8 cellular contexts compared by ENCODE assay signal in the genomic region with DNA sequence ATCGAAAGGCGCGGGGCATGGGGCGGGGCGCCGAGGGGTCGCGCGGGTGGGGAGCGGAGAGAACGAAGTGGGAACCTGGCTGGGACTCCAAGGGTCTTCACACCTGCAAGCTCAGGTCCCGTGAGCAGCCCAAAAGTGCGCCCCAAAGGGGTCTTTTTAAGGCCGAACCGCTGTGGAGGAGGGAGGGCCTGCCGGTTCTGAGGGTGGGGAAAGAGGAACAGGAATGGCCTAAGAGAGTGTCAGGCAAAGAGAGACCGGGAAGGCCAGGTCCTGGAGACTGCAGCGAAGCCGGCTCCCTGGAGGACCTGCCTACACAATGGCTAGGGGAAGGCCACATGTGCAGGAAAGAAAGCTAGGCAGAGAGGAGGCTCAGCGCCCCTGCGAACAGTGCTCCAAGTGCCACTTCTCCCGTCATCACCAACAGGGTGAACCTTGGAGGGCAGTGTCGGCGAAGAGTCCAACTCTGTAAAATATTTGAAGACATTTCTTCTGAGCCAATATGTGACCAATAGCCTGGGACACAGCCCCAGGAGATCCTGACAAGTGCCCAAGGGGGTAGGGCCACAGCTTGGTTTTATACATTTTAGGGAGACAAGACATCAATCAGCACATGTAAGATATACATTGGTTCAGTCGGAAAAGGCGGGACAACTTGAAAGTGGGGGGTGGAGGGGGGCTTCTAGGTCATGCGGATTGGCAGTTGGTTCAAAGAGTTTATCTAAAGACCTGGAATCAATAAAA. TPM values are rescaled to one million over a fixed set of nuclear protein-coding genes. Genes with fewer than 3 reads are reported as not detected.
A peak's percentile ranks its signal among the peaks of the same experiment; 100 is the strongest.
DNase-seq lines count a peak whose midpoint lies in the region; ATAC-seq and TF ChIP-seq lines count a peak whose summit lies in the region.

No MANE protein-coding gene starts in this region.

- peak overlapping the region; percentile 66 to 91 (median 85) for H3K27ac Mint-ChIP-seq in CD4-positive, CD25-positive, alpha-beta regulatory T cell

- peaks cover 8% of the 10 kb centered on the region for H3K27me3 Mint-ChIP-seq in CD4-positive, CD25-positive, alpha-beta regulatory T cell

- DNase-seq in CD4-positive, CD25-positive, alpha-beta regulatory T cell: no peak
- DNase-seq in HT-29 (ENCODE audit: low spot score): peak; percentile 49
- DNase-seq in iPS-NIHi7 (ENCODE audit: extremely low spot score): peak; percentile 69
- no peak for DNase-seq in spleen
- no peak for DNase-seq in OCI-M2 (lab: John Stamatoyannopoulos, UW; ENCODE audit: unreplicated experiment)

- H3K36me3 ChIP-seq in CD4-positive, CD25-positive, alpha-beta regulatory T cell (ENCODE audit: control insufficient read depth, insufficient read depth, low read length): peaks cover 3% of the 10 kb centered on the region
- peaks cover 0 to 10% (median 0%) of the 10 kb centered on the region in 6 donors for H3K36me3 ChIP-seq in spleen

- TF ChIP-seq POLR2A in spleen (IDR thresholded peaks at IDR 0.05): no peak

- H3K4me1 ChIP-seq in CD4-positive, CD25-positive, alpha-beta regulatory T cell (ENCODE audit: control insufficient read depth, insufficient read depth, low read length, poor library complexity, severe bottlenecking): peaks cover 45% of the 10 kb centered on the region
- H3K4me1 ChIP-seq in spleen: peaks cover 29 to 49% (median 45%) of the 10 kb centered on the region in 6 donors

- intact Hi-C loops in spleen (cut with DNase I; ENCODE audit: low total_unique reads): no loop called here

- H3K4me1 Mint-ChIP-seq in CD4-positive, CD25-positive, alpha-beta regulatory T cell: peaks cover 4 to 48% (median 32%) of the 10 kb centered on the region in 4 donors

- peaks cover 6% of the 10 kb centered on the region for H3K36me3 Mint-ChIP-seq in CD4-positive, CD25-positive, alpha-beta regulatory T cell

- no peaks in the 10 kb centered on the region for H3K9me3 Mint-ChIP-seq in CD4-positive, CD25-positive, alpha-beta regulatory T cell

- peak overlapping the region; percentile 43 for H3K4me3 ChIP-seq in CD4-positive, CD25-positive, alpha-beta regulatory T cell (ENCODE audit: low read depth, low read length)
- peak overlapping the region; percentile 31 to 99 (median 97) for H3K4me3 ChIP-seq in spleen

- peak overlapping the region; percentile 86 to 97 (median 92) for H3K4me3 Mint-ChIP-seq in CD4-positive, CD25-positive, alpha-beta regulatory T cell

- TF ChIP-seq CTCF in spleen (IDR thresholded peaks at IDR 0.05 in 8 of 11, conservative IDR thresholded peaks at IDR 0.05 in 3 of 11): no peak

- no peak for ATAC-seq in CD4-positive, CD25-positive, alpha-beta regulatory T cell (ENCODE audit: low read depth in 2 of 2)
- no peak for ATAC-seq in GM19395 (IDR thresholded peaks at IDR 0.05; ENCODE audit: unreplicated experiment)
- ATAC-seq in HG02938 (IDR thresholded peaks at IDR 0.05; ENCODE audit: unreplicated experiment): no peak

- H3K27me3 ChIP-seq in CD4-positive, CD25-positive, alpha-beta regulatory T cell (ENCODE audit: control insufficient read depth, insufficient read depth, low read length): no peaks in the 10 kb centered on the region
- H3K27me3 ChIP-seq in spleen (replicated peaks in 1 of 7): no peaks in the 10 kb centered on the region

- WGBS in spleen, 5 donors: 21 to 25% (median 23%) methylated on average over 27 of the region's 27 CpGs

- H3K27ac ChIP-seq in CD4-positive, CD25-positive, alpha-beta regulatory T cell (ENCODE audit: insufficient read depth, low read length, poor library complexity, severe bottlenecking): peak overlapping the region; percentile 47
- peak overlapping the region; percentile 69 for H3K27ac ChIP-seq in angular gyrus (ENCODE audit: low read depth, low read length)
- peak overlapping the region in 6 of 8 donors; percentile 47 to 96 (median 95) for H3K27ac ChIP-seq in spleen

- H3K9me3 ChIP-seq in CD4-positive, CD25-positive, alpha-beta regulatory T cell (ENCODE audit: control insufficient read depth in 2 of 2, low read length in 2 of 2): no peaks in the 10 kb centered on the region
- H3K9me3 ChIP-seq in spleen: no peaks in the 10 kb centered on the region

RNA-seq across cellular contexts. Expression of a gene that starts 0.7 kb away (rescaled TPM):
- total RNA-seq in CD4-positive, CD25-positive, alpha-beta regulatory T cell: 58.4 TPM
- polyA plus RNA-seq in CD4-positive, CD25-positive, alpha-beta regulatory T cell: 10 to 100 TPM; 51.8 to 75.2 (median 57.2) TPM
- total RNA-seq in HT-29 (2014; rRNA removed; shearing (Covaris generic)): 105 and 114 TPM in 2 replicates
- 10 to 100 TPM; 40.4 to 60.7 (median 51.3) TPM for total RNA-seq in spleen
- 10 to 100 TPM in 2 of 3 donors, 1 to 10 TPM in 1; 9.5 to 26.0 (median 11.8) TPM for polyA plus RNA-seq in spleen

RNA-seq across cellular contexts. Expression of a gene that starts 8.2 kb away (rescaled TPM):
- total RNA-seq in CD4-positive, CD25-positive, alpha-beta regulatory T cell: not detected
- not detected for polyA plus RNA-seq in CD4-positive, CD25-positive, alpha-beta regulatory T cell
- total RNA-seq in HT-29 (2014; rRNA removed; shearing (Covaris generic)): not detected in 2 replicates
- not detected for total RNA-seq in spleen
- under 1 TPM in 2 of 3 donors, not detected in 1; 0.03 to 0.06 TPM for polyA plus RNA-seq in spleen

RNA-seq across cellular contexts. Expression of a gene that starts 21.5 kb away (rescaled TPM):
- 47.3 TPM for total RNA-seq in CD4-positive, CD25-positive, alpha-beta regulatory T cell
- polyA plus RNA-seq in CD4-positive, CD25-positive, alpha-beta regulatory T cell: 10 to 100 TPM in 3 of 4 donors, 1 to 10 TPM in 1; 10.0 to 12.5 (median 11.2) TPM
- 18.1 and 23.4 TPM in 2 replicates for total RNA-seq in HT-29 (2014; rRNA removed; shearing (Covaris generic))
- total RNA-seq in spleen: 10 to 100 TPM; 13.4 to 21.3 (median 16.4) TPM
- 10 to 100 TPM; 13.2 to 17.3 (median 16.9) TPM for polyA plus RNA-seq in spleen

RNA-seq across cellular contexts. Expression of a gene that starts 27.2 kb away (rescaled TPM):
- not detected for total RNA-seq in CD4-positive, CD25-positive, alpha-beta regulatory T cell
- not detected for polyA plus RNA-seq in CD4-positive, CD25-positive, alpha-beta regulatory T cell
- not detected in 2 replicates for total RNA-seq in HT-29 (2014; rRNA removed; shearing (Covaris generic))
- not detected for total RNA-seq in spleen
- polyA plus RNA-seq in spleen: not detected

RNA-seq across cellular contexts. Expression of a gene that starts 55.6 kb away (rescaled TPM):
- 27.6 TPM for total RNA-seq in CD4-positive, CD25-positive, alpha-beta regulatory T cell
- polyA plus RNA-seq in CD4-positive, CD25-positive, alpha-beta regulatory T cell: 10 to 100 TPM; 38.9 to 62.9 (median 52.6) TPM
- total RNA-seq in HT-29 (2014; rRNA removed; shearing (Covaris generic)): 462 and 466 TPM in 2 replicates
- 10 to 100 TPM; 32.5 to 47.5 (median 36.0) TPM for total RNA-seq in spleen
- 10 to 100 TPM; 23.5 to 59.7 (median 26.1) TPM for polyA plus RNA-seq in spleen

Comparison
In these comparisons a context has a peak if more than half of its experiments do, and no peak if none do; other contexts are left out.
1. DNase-seq: peak in HT-29 (single experiment) and iPS-NIHi7 (single experiment); none in CD4-positive, CD25-positive, alpha-beta regulatory T cell (0 of 3), spleen (single experiment) and OCI-M2 (single experiment).
2. Peak in every context shown above with its lines, with median percentiles within 50 percentile points of each other: H3K27ac ChIP-seq.